ENCODE assay signal across 13 cellular contexts in the genomic region with DNA sequence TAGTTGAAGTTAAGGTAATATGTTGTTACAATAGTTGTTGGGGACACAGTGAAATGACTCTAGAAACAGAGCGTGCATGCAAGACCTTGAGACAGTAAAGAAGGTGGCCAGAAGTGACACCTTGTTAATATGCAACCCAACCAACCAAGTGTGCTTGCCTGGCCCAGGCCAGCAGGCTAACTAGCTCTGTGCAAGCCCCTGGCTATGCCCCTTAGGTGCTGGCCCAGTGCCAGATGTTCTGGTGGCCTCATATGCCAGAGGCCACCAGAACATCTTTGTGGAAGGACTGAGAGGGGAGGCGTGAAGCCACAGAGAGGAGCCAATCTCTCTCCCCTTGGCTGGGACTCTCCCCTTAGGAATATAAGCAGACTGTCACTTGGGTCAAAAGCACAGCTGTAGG.
DNase-seq lines count a peak whose midpoint lies in the region; ATAC-seq and TF ChIP-seq lines count a peak whose summit lies in the region.
"Had no signal": no experiment of that assay in that cellular context is flagged by ENCODE, and none has a peak within 500 bp of the region (broad histone marks: within the 10 kb centered on the region; RNA-seq: fewer than 3 reads in every experiment).

No MANE protein-coding gene starts in this region.

- no peak overlapping the region for H2AFZ ChIP-seq in Loucy (ENCODE audit: low read length)

- POLR2A ChIA-PET in activated CD8-positive, alpha-beta T cell treated with anti-CD3 and anti-CD28 coated beads, Interleukin-2, amount 10 ng/mL, durations not matched to agents 7 days and 5 days (lab: Charles Lee): no interaction called here
- POLR2A ChIA-PET in activated CD8-positive, alpha-beta T cell treated with anti-CD3 and anti-CD28 coated beads for 36 hours (lab: Charles Lee): no interaction called here

- peaks cover 17% of the 10 kb centered on the region for H3K4me1 Mint-ChIP-seq in activated CD8-positive, alpha-beta T cell treated with anti-CD3 and anti-CD28 coated beads, Interleukin-2, amount 10 ng/mL, durations not matched to agents 7 days and 5 days (ENCODE audit: low read depth)
- H3K4me1 Mint-ChIP-seq in activated CD8-positive, alpha-beta T cell treated with anti-CD3 and anti-CD28 coated beads for 36 hours (ENCODE audit: low read depth): peaks cover 4% of the 10 kb centered on the region
- H3K4me1 Mint-ChIP-seq in immature natural killer cell: peaks cover 34 to 46% of the 10 kb centered on the region in 2 donors
- peaks cover 14% of the 10 kb centered on the region for H3K4me1 Mint-ChIP-seq in stimulated activated memory B cell treated with anti-CD40 and anti-IgM and Interleukin-4, amounts not matched to agents 10 μg/mL and 1 μg/mL and 100 μg/mL, for 72 hours

- peaks cover 35% of the 10 kb centered on the region for H3K4me1 ChIP-seq in Loucy (ENCODE audit: insufficient read depth, low read length, poor library complexity, severe bottlenecking)

- no peaks in the 10 kb centered on the region for H3K36me3 ChIP-seq in Loucy (ENCODE audit: insufficient read depth, low read length)

- H3K9me2 ChIP-seq in Loucy (replicated peaks; ENCODE audit: low read depth, low read length): no peaks in the 10 kb centered on the region

- H3K27ac Mint-ChIP-seq in activated CD8-positive, alpha-beta T cell treated with anti-CD3 and anti-CD28 coated beads, Interleukin-2, amount 10 ng/mL, durations not matched to agents 7 days and 5 days: peak overlapping the region; percentile 31
- H3K27ac Mint-ChIP-seq in activated CD8-positive, alpha-beta T cell treated with anti-CD3 and anti-CD28 coated beads for 36 hours: no peak overlapping the region
- H3K27ac Mint-ChIP-seq in immature natural killer cell: peak overlapping the region in 5 of 6 donors; percentile 41 to 86 (median 74)
- peak overlapping the region; percentile 77 for H3K27ac Mint-ChIP-seq in stimulated activated memory B cell treated with anti-CD40 and anti-IgM and Interleukin-4, amounts not matched to agents 10 μg/mL and 1 μg/mL and 100 μg/mL, for 72 hours
- H3K27ac Mint-ChIP-seq: activated naive CD4-positive, alpha-beta T cell treated with anti-CD3 and anti-CD28 coated beads, Interleukin-2, amount 50 U/mL, for 24 hours had no signal

- H3K9me3 Mint-ChIP-seq in activated CD8-positive, alpha-beta T cell treated with anti-CD3 and anti-CD28 coated beads, Interleukin-2, amount 10 ng/mL, durations not matched to agents 7 days and 5 days (ENCODE audit: insufficient read depth): no peaks in the 10 kb centered on the region
- H3K9me3 Mint-ChIP-seq in activated CD8-positive, alpha-beta T cell treated with anti-CD3 and anti-CD28 coated beads for 36 hours: no peaks in the 10 kb centered on the region
- no peaks in the 10 kb centered on the region for H3K9me3 Mint-ChIP-seq in immature natural killer cell
- H3K9me3 Mint-ChIP-seq in stimulated activated memory B cell treated with anti-CD40 and anti-IgM and Interleukin-4, amounts not matched to agents 10 μg/mL and 1 μg/mL and 100 μg/mL, for 72 hours: no peaks in the 10 kb centered on the region
- H3K9me3 Mint-ChIP-seq: activated naive CD4-positive, alpha-beta T cell treated with anti-CD3 and anti-CD28 coated beads, Interleukin-2, amount 50 U/mL, for 24 hours had no signal

- peak overlapping the region; percentile 52 for H3K4me2 ChIP-seq in Loucy (ENCODE audit: low read depth, low read length, poor library complexity, severe bottlenecking)

- no peak overlapping the region for H3K4me3 Mint-ChIP-seq in activated CD8-positive, alpha-beta T cell treated with anti-CD3 and anti-CD28 coated beads, Interleukin-2, amount 10 ng/mL, durations not matched to agents 7 days and 5 days
- H3K4me3 Mint-ChIP-seq in activated CD8-positive, alpha-beta T cell treated with anti-CD3 and anti-CD28 coated beads for 36 hours: no peak overlapping the region
- H3K4me3 Mint-ChIP-seq in immature natural killer cell: peak overlapping the region; percentile 63 to 73 (median 68)
- H3K4me3 Mint-ChIP-seq in stimulated activated memory B cell treated with anti-CD40 and anti-IgM and Interleukin-4, amounts not matched to agents 10 μg/mL and 1 μg/mL and 100 μg/mL, for 72 hours: no peak overlapping the region
- H3K4me3 Mint-ChIP-seq: activated naive CD4-positive, alpha-beta T cell treated with anti-CD3 and anti-CD28 coated beads, Interleukin-2, amount 50 U/mL, for 24 hours had no signal

- H3K9me3 ChIP-seq in Loucy (ENCODE audit: insufficient read depth, low read depth, low read length): no peaks in the 10 kb centered on the region

- H4K20me1 ChIP-seq in Loucy (ENCODE audit: insufficient read depth, low read length, poor library complexity, severe bottlenecking): no peaks in the 10 kb centered on the region

- DNase-seq in activated CD8-positive, alpha-beta T cell treated with anti-CD3 and anti-CD28 coated beads, Interleukin-2, amount 10 ng/mL, durations not matched to agents 7 days and 5 days: no peak
- DNase-seq in activated CD8-positive, alpha-beta T cell treated with anti-CD3 and anti-CD28 coated beads for 36 hours: no peak
- peak in 1 of 3 donors; percentile 8 for DNase-seq in immature natural killer cell
- no peak for DNase-seq in central memory CD4-positive, alpha-beta T cell
- DNase-seq: GDM1, KG1, NCI-H446, SW 1271 had no signal

- H3K9ac ChIP-seq in Loucy (ENCODE audit: low read depth, low read length, poor library complexity, severe bottlenecking): peak overlapping the region; percentile 50

- intact Hi-C loops in activated CD8-positive, alpha-beta T cell treated with anti-CD3 and anti-CD28 coated beads for 36 hours (cut with micrococcal nuclease): no loop called here

- CTCF ChIA-PET in activated CD8-positive, alpha-beta T cell treated with anti-CD3 and anti-CD28 coated beads, Interleukin-2, amount 10 ng/mL, durations not matched to agents 7 days and 5 days (lab: Charles Lee): interaction anchor here (1.4 kb wide), 1 partner anchor 52 kb away, joined by 3 read pairs; no protein-coding TSS in a partner anchor
- CTCF ChIA-PET in activated CD8-positive, alpha-beta T cell treated with anti-CD3 and anti-CD28 coated beads for 36 hours (lab: Charles Lee): no interaction called here

- no peak for TF ChIP-seq CTCF in activated CD8-positive, alpha-beta T cell treated with anti-CD3 and anti-CD28 coated beads for 36 hours (IDR thresholded peaks at IDR 0.05)
- TF ChIP-seq CTCF in Loucy (conservative IDR thresholded peaks at IDR 0.05; ENCODE audit: low read length): no peak

- H3K4me3 ChIP-seq in Loucy (ENCODE audit: low read length, poor library complexity, severe bottlenecking): no peak overlapping the region

- no peaks in the 10 kb centered on the region; the same call in 1 of the 2 replicates for H3F3A ChIP-seq in Loucy (ENCODE audit: low read depth)

- no peaks in the 10 kb centered on the region for H3K79me2 ChIP-seq in Loucy (ENCODE audit: insufficient read depth, low read length)

- no peaks in the 10 kb centered on the region for H3K27me3 ChIP-seq in Loucy (ENCODE audit: insufficient read depth, low read length, poor library complexity, severe bottlenecking)

- ATAC-seq in activated CD8-positive, alpha-beta T cell treated with anti-CD3 and anti-CD28 coated beads, Interleukin-2, amount 10 ng/mL, durations not matched to agents 7 days and 5 days: no peak
- no peak for ATAC-seq in activated CD8-positive, alpha-beta T cell treated with anti-CD3 and anti-CD28 coated beads for 36 hours
- no peak for ATAC-seq in stimulated activated memory B cell treated with anti-CD40 and anti-IgM and Interleukin-4, amounts not matched to agents 10 μg/mL and 1 μg/mL and 100 μg/mL, for 72 hours
- ATAC-seq in HG02588 (IDR thresholded peaks at IDR 0.05; ENCODE audit: unreplicated experiment) (no peak), HG03280 (IDR thresholded peaks at IDR 0.05; ENCODE audit: unreplicated experiment) (no peak)

- H3K36me3 Mint-ChIP-seq in activated CD8-positive, alpha-beta T cell treated with anti-CD3 and anti-CD28 coated beads, Interleukin-2, amount 10 ng/mL, durations not matched to agents 7 days and 5 days (ENCODE audit: low read depth): no peaks in the 10 kb centered on the region
- H3K36me3 Mint-ChIP-seq in activated CD8-positive, alpha-beta T cell treated with anti-CD3 and anti-CD28 coated beads for 36 hours (ENCODE audit: low read depth): no peaks in the 10 kb centered on the region
- H3K36me3 Mint-ChIP-seq in immature natural killer cell: peaks cover 0 to 7% (median 3%) of the 10 kb centered on the region in 3 donors
- H3K36me3 Mint-ChIP-seq in stimulated activated memory B cell treated with anti-CD40 and anti-IgM and Interleukin-4, amounts not matched to agents 10 μg/mL and 1 μg/mL and 100 μg/mL, for 72 hours: no peaks in the 10 kb centered on the region
- H3K36me3 Mint-ChIP-seq: activated naive CD4-positive, alpha-beta T cell treated with anti-CD3 and anti-CD28 coated beads, Interleukin-2, amount 50 U/mL, for 24 hours had no signal

- H3K27me3 Mint-ChIP-seq in activated CD8-positive, alpha-beta T cell treated with anti-CD3 and anti-CD28 coated beads, Interleukin-2, amount 10 ng/mL, durations not matched to agents 7 days and 5 days (ENCODE audit: low read depth): peaks cover 6% of the 10 kb centered on the region
- H3K27me3 Mint-ChIP-seq in activated CD8-positive, alpha-beta T cell treated with anti-CD3 and anti-CD28 coated beads for 36 hours: no peaks in the 10 kb centered on the region
- H3K27me3 Mint-ChIP-seq in immature natural killer cell (ENCODE audit: low read depth in 3 of 3): no peaks in the 10 kb centered on the region
- no peaks in the 10 kb centered on the region for H3K27me3 Mint-ChIP-seq in stimulated activated memory B cell treated with anti-CD40 and anti-IgM and Interleukin-4, amounts not matched to agents 10 μg/mL and 1 μg/mL and 100 μg/mL, for 72 hours
- H3K27me3 Mint-ChIP-seq: activated naive CD4-positive, alpha-beta T cell treated with anti-CD3 and anti-CD28 coated beads, Interleukin-2, amount 50 U/mL, for 24 hours had no signal

Comparison
In these comparisons a context has a peak if more than half of its experiments do, and no peak if none do; other contexts are left out.
1. H3K4me3 Mint-ChIP-seq: peak in immature natural killer cell (5 of 5); none in activated CD8-positive, alpha-beta T cell treated with anti-CD3 and anti-CD28 coated beads, Interleukin-2, amount 10 ng/mL, durations not matched to agents 7 days and 5 days (single experiment), activated CD8-positive, alpha-beta T cell treated with anti-CD3 and anti-CD28 coated beads for 36 hours (single experiment) and stimulated activated memory B cell treated with anti-CD40 and anti-IgM and Interleukin-4, amounts not matched to agents 10 μg/mL and 1 μg/mL and 100 μg/mL, for 72 hours (single experiment).